8 cellular contexts compared by ENCODE assay signal in genomic region chr1:108691886-108692723, GRCh38. TPM values are rescaled to one million over a fixed set of nuclear protein-coding genes. Genes with fewer than 3 reads are reported as not detected.
DNase-seq lines count a peak whose midpoint lies in the region; ATAC-seq and TF ChIP-seq lines count a peak whose summit lies in the region.

TSS of gene PRPF38B (plus strand) at chr1:108692310. CDS start at chr1:108692592, 282 bp downstream.

- H3K4me1 ChIP-seq in colonic mucosa, result no peaks in the 10 kb centered on the region

- intact Hi-C loops in colonic mucosa (cut with DNase I), result no loop called here
- intact Hi-C loops in left colon (cut with DNase I, micrococcal nuclease), result no loop called here

- peak; percentile 97 for DNase-seq in Ammon's horn (ENCODE audit: low spot score)
- DNase-seq in NCI-H524 treated with DMSO at 0.1 percent for 48 hours (lab: John Stamatoyannopoulos, UW), result peak; percentile 59
- peak; percentile 96 for DNase-seq in activated CD4-positive, alpha-beta T cell treated with anti-CD3 and anti-CD28 coated beads for 48 hours
- peak; percentile 95 for DNase-seq in colonic mucosa
- DNase-seq in left colon, result peak; percentile 94 to 96
- DNase-seq in stimulated activated CD4-positive, alpha-beta T cell treated with anti-CD3 and anti-CD28 coated beads, Interleukin-1b, Interleukin-23, amount 100 ng/mL, for 48 hours, result peak; percentile 94

- peak; percentile 98 for TF ChIP-seq POLR2A in GM19193 (IDR thresholded peaks at IDR 0.05; ENCODE audit: extremely low read depth, insufficient read depth, insufficient read length)

- peak within 1 kb of the TSS; percentile 73 for H3K4me3 ChIP-seq in colonic mucosa

- H3K36me3 ChIP-seq in colonic mucosa, result peaks cover 6% of the 10 kb centered on the region

- H3K9ac ChIP-seq in colonic mucosa (ENCODE audit: low read depth in 2 of 2, low read length in 2 of 2), result peak within 1 kb of the TSS; percentile 93 to 99

- H3K27me3 ChIP-seq in colonic mucosa, result no peaks in the 10 kb centered on the region

- H3K27ac ChIP-seq in colonic mucosa, result peak within 1 kb of the TSS; percentile 97

- H3K9me3 ChIP-seq in colonic mucosa, result no peaks in the 10 kb centered on the region

- ATAC-seq in HG03439 (IDR thresholded peaks at IDR 0.05; ENCODE audit: unreplicated experiment) (peak; percentile 96), left colon (peak; percentile 93)

- no peak for TF ChIP-seq CTCF in colonic mucosa (IDR thresholded peaks at IDR 0.05)

RNA-seq across cellular contexts. Expression of gene PRPF38B, which starts in this region (rescaled TPM):
- total RNA-seq in colonic mucosa (10 to 100 TPM; 31.7 to 32.4 TPM), left colon (10 to 100 TPM; 25.5 to 31.0 TPM)

Comparison
In these comparisons a context has a peak if more than half of its experiments do, and no peak if none do; other contexts are left out.
1. Peak in every context shown above with its lines: DNase-seq, ATAC-seq, H3K4me3 ChIP-seq and H3K27ac ChIP-seq.